Comparison of ENCODE assay signal across 1 cellular context in genomic region chr10:102850025-102850518, GRCh38.
A peak's percentile ranks its signal among the peaks of the same experiment; 100 is the strongest.
TF ChIP-seq lines count a peak whose summit lies in the region.

No MANE protein-coding gene starts in this region.

TF ChIP-seq in HepG2, 621 proteins besides CTCF, POLR2A, EP300 and RAD21 (continued from another document and continues in another):
- TF ChIP-seq, protein P1, sequence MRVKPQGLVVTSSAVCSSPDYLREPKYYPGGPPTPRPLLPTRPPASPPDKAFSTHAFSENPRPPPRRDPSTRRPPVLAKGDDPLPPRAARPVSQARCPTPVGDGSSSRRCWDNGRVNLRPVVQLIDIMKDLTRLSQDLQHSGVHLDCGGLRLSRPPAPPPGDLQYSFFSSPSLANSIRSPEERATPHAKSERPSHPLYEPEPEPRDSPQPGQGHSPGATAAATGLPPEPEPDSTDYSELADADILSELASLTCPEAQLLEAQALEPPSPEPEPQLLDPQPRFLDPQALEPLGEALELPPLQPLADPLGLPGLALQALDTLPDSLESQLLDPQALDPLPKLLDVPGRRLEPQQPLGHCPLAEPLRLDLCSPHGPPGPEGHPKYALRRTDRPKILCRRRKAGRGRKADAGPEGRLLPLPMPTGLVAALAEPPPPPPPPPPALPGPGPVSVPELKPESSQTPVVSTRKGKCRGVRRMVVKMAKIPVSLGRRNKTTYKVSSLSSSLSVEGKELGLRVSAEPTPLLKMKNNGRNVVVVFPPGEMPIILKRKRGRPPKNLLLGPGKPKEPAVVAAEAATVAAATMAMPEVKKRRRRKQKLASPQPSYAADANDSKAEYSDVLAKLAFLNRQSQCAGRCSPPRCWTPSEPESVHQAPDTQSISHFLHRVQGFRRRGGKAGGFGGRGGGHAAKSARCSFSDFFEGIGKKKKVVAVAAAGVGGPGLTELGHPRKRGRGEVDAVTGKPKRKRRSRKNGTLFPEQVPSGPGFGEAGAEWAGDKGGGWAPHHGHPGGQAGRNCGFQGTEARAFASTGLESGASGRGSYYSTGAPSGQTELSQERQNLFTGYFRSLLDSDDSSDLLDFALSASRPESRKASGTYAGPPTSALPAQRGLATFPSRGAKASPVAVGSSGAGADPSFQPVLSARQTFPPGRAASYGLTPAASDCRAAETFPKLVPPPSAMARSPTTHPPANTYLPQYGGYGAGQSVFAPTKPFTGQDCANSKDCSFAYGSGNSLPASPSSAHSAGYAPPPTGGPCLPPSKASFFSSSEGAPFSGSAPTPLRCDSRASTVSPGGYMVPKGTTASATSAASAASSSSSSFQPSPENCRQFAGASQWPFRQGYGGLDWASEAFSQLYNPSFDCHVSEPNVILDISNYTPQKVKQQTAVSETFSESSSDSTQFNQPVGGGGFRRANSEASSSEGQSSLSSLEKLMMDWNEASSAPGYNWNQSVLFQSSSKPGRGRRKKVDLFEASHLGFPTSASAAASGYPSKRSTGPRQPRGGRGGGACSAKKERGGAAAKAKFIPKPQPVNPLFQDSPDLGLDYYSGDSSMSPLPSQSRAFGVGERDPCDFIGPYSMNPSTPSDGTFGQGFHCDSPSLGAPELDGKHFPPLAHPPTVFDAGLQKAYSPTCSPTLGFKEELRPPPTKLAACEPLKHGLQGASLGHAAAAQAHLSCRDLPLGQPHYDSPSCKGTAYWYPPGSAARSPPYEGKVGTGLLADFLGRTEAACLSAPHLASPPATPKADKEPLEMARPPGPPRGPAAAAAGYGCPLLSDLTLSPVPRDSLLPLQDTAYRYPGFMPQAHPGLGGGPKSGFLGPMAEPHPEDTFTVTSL (CRISPR knock-in tag; IDR thresholded peaks at IDR 0.05; ENCODE audit: borderline replicate concordance) = peak; percentile 85; the same call in 1 of the 2 replicates
- TF ChIP-seq, protein P2, sequence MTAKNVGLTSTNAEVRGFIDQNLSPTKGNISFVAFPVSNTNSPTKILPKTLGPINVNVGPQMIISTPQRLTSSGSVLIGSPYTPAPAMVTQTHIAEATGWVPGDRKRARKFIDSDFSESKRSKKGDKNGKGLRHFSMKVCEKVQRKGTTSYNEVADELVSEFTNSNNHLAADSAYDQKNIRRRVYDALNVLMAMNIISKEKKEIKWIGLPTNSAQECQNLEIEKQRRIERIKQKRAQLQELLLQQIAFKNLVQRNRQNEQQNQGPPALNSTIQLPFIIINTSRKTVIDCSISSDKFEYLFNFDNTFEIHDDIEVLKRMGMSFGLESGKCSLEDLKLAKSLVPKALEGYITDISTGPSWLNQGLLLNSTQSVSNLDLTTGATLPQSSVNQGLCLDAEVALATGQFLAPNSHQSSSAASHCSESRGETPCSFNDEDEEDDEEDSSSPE (CRISPR knock-in tag; IDR thresholded peaks at IDR 0.05) = no peak; the same call in 1 of the 2 replicates
- TF ChIP-seq SP140L (CRISPR knock-in tag; IDR thresholded peaks at IDR 0.05; ENCODE audit: borderline replicate concordance) (no peak), SMYD3 (CRISPR knock-in tag; IDR thresholded peaks at IDR 0.05) (peak; percentile 67; the same call in 1 of the 2 replicates), ZNF136 (CRISPR knock-in tag; IDR thresholded peaks at IDR 0.05; ENCODE audit: low read depth) (0 out of 2 replicates have a peak, but pooled peaks have one; percentile 35), STAG1 (CRISPR knock-in tag; IDR thresholded peaks at IDR 0.05) (no peak), ZNF253 (CRISPR knock-in tag; IDR thresholded peaks at IDR 0.05; ENCODE audit: borderline replicate concordance) (no peak), ZSCAN29 (CRISPR knock-in tag; conservative IDR thresholded peaks at IDR 0.05) (no peak), RARG (CRISPR knock-in tag; IDR thresholded peaks at IDR 0.05; ENCODE audit: low read depth) (no peak), MIXL1 (CRISPR knock-in tag; IDR thresholded peaks at IDR 0.05) (peak; percentile 99), ZNF543 (CRISPR knock-in tag; IDR thresholded peaks at IDR 0.05) (no peak), MED1 (CRISPR knock-in tag; IDR thresholded peaks at IDR 0.05) (peak; percentile 94), ZNF101 (CRISPR knock-in tag; IDR thresholded peaks at IDR 0.05; ENCODE audit: borderline replicate concordance, low read depth) (no peak), ZNF674 (CRISPR knock-in tag; IDR thresholded peaks at IDR 0.05; ENCODE audit: low read depth) (no peak), DNMT3B (CRISPR knock-in tag; conservative IDR thresholded peaks at IDR 0.05) (no peak), ZNF496 (CRISPR knock-in tag; IDR thresholded peaks at IDR 0.05; ENCODE audit: insufficient replicate concordance) (no peak), BHLHE40 (IDR thresholded peaks at IDR 0.05; ENCODE audit: low read length) (peak; percentile 90), GMEB2 (CRISPR knock-in tag; IDR thresholded peaks at IDR 0.05; ENCODE audit: low read depth) (no peak), PHF8 (CRISPR knock-in tag; IDR thresholded peaks at IDR 0.05) (no peak), GZF1 (CRISPR knock-in tag; IDR thresholded peaks at IDR 0.05) (no peak), ZNF432 (CRISPR knock-in tag; IDR thresholded peaks at IDR 0.05; ENCODE audit: borderline replicate concordance) (no peak), SMARCE1 (IDR thresholded peaks at IDR 0.05; ENCODE audit: borderline replicate concordance) (no peak), CHD4 (IDR thresholded peaks at IDR 0.05; ENCODE audit: borderline replicate concordance, low read length) (no peak; the same call in 1 of the 2 replicates), ZNF468 (CRISPR knock-in tag; IDR thresholded peaks at IDR 0.05) (no peak), FOXK1 (CRISPR knock-in tag; IDR thresholded peaks at IDR 0.05; ENCODE audit: borderline replicate concordance, low read depth) (peak; percentile 96), ZNF549 (CRISPR knock-in tag; IDR thresholded peaks at IDR 0.05) (no peak), GATAD2A (CRISPR knock-in tag; IDR thresholded peaks at IDR 0.05) (peak; percentile 99), ZNF891 (CRISPR knock-in tag; IDR thresholded peaks at IDR 0.05) (no peak), HDAC1 (CRISPR knock-in tag; IDR thresholded peaks at IDR 0.05) (peak; percentile 96), SNRNP70 (IDR thresholded peaks at IDR 0.05; ENCODE audit: low read depth, low read length) (no peak), ZNF446 (CRISPR knock-in tag; IDR thresholded peaks at IDR 0.05) (no peak), ZSCAN25 (CRISPR knock-in tag; IDR thresholded peaks at IDR 0.05) (0 out of 2 replicates have a peak, but pooled peaks have one; percentile 75), ZBTB25 (CRISPR knock-in tag; IDR thresholded peaks at IDR 0.05) (peak; percentile 68; the same call in 1 of the 2 replicates), HBP1 (CRISPR knock-in tag; IDR thresholded peaks at IDR 0.05; ENCODE audit: low read depth) (peak; percentile 77; the same call in 1 of the 2 replicates), RBM39 (IDR thresholded peaks at IDR 0.05; ENCODE audit: low read depth, low read length, poor library complexity, severe bottlenecking) (no peak), SRF (IDR thresholded peaks at IDR 0.05; ENCODE audit: low read depth, low read length) (no peak), MZF1 (CRISPR knock-in tag; IDR thresholded peaks at IDR 0.05; ENCODE audit: borderline replicate concordance) (no peak), SOX6 (IDR thresholded peaks at IDR 0.05) (no peak), SOX6 (CRISPR knock-in tag; IDR thresholded peaks at IDR 0.05) (peak; percentile 93), ZNF598 (CRISPR knock-in tag; IDR thresholded peaks at IDR 0.05; ENCODE audit: borderline replicate concordance) (no peak; the same call in 1 of the 2 replicates)
- TF ChIP-seq, protein P3, sequence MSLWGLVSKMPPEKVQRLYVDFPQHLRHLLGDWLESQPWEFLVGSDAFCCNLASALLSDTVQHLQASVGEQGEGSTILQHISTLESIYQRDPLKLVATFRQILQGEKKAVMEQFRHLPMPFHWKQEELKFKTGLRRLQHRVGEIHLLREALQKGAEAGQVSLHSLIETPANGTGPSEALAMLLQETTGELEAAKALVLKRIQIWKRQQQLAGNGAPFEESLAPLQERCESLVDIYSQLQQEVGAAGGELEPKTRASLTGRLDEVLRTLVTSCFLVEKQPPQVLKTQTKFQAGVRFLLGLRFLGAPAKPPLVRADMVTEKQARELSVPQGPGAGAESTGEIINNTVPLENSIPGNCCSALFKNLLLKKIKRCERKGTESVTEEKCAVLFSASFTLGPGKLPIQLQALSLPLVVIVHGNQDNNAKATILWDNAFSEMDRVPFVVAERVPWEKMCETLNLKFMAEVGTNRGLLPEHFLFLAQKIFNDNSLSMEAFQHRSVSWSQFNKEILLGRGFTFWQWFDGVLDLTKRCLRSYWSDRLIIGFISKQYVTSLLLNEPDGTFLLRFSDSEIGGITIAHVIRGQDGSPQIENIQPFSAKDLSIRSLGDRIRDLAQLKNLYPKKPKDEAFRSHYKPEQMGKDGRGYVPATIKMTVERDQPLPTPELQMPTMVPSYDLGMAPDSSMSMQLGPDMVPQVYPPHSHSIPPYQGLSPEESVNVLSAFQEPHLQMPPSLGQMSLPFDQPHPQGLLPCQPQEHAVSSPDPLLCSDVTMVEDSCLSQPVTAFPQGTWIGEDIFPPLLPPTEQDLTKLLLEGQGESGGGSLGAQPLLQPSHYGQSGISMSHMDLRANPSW (CRISPR knock-in tag; IDR thresholded peaks at IDR 0.05; ENCODE audit: borderline replicate concordance) = no peak
- TF ChIP-seq, protein P4, sequence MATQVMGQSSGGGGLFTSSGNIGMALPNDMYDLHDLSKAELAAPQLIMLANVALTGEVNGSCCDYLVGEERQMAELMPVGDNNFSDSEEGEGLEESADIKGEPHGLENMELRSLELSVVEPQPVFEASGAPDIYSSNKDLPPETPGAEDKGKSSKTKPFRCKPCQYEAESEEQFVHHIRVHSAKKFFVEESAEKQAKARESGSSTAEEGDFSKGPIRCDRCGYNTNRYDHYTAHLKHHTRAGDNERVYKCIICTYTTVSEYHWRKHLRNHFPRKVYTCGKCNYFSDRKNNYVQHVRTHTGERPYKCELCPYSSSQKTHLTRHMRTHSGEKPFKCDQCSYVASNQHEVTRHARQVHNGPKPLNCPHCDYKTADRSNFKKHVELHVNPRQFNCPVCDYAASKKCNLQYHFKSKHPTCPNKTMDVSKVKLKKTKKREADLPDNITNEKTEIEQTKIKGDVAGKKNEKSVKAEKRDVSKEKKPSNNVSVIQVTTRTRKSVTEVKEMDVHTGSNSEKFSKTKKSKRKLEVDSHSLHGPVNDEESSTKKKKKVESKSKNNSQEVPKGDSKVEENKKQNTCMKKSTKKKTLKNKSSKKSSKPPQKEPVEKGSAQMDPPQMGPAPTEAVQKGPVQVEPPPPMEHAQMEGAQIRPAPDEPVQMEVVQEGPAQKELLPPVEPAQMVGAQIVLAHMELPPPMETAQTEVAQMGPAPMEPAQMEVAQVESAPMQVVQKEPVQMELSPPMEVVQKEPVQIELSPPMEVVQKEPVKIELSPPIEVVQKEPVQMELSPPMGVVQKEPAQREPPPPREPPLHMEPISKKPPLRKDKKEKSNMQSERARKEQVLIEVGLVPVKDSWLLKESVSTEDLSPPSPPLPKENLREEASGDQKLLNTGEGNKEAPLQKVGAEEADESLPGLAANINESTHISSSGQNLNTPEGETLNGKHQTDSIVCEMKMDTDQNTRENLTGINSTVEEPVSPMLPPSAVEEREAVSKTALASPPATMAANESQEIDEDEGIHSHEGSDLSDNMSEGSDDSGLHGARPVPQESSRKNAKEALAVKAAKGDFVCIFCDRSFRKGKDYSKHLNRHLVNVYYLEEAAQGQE (IDR thresholded peaks at IDR 0.05; ENCODE audit: borderline replicate concordance in 1 of 2, low read depth in 1 of 2, low read length in 2 of 2) = no peak
- TF ChIP-seq, protein P5, sequence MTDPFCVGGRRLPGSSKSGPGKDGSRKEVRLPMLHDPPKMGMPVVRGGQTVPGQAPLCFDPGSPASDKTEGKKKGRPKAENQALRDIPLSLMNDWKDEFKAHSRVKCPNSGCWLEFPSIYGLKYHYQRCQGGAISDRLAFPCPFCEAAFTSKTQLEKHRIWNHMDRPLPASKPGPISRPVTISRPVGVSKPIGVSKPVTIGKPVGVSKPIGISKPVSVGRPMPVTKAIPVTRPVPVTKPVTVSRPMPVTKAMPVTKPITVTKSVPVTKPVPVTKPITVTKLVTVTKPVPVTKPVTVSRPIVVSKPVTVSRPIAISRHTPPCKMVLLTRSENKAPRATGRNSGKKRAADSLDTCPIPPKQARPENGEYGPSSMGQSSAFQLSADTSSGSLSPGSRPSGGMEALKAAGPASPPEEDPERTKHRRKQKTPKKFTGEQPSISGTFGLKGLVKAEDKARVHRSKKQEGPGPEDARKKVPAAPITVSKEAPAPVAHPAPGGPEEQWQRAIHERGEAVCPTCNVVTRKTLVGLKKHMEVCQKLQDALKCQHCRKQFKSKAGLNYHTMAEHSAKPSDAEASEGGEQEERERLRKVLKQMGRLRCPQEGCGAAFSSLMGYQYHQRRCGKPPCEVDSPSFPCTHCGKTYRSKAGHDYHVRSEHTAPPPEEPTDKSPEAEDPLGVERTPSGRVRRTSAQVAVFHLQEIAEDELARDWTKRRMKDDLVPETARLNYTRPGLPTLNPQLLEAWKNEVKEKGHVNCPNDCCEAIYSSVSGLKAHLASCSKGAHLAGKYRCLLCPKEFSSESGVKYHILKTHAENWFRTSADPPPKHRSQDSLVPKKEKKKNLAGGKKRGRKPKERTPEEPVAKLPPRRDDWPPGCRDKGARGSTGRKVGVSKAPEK (CRISPR knock-in tag; IDR thresholded peaks at IDR 0.05; ENCODE audit: borderline replicate concordance) = no peak; the same call in 1 of the 2 replicates
- TF ChIP-seq, protein P6, sequence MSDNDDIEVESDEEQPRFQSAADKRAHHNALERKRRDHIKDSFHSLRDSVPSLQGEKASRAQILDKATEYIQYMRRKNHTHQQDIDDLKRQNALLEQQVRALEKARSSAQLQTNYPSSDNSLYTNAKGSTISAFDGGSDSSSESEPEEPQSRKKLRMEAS (IDR thresholded peaks at IDR 0.05) = peak; percentile 92
